Comparison of ENCODE assay signal across 8 cellular contexts in the genomic region with DNA sequence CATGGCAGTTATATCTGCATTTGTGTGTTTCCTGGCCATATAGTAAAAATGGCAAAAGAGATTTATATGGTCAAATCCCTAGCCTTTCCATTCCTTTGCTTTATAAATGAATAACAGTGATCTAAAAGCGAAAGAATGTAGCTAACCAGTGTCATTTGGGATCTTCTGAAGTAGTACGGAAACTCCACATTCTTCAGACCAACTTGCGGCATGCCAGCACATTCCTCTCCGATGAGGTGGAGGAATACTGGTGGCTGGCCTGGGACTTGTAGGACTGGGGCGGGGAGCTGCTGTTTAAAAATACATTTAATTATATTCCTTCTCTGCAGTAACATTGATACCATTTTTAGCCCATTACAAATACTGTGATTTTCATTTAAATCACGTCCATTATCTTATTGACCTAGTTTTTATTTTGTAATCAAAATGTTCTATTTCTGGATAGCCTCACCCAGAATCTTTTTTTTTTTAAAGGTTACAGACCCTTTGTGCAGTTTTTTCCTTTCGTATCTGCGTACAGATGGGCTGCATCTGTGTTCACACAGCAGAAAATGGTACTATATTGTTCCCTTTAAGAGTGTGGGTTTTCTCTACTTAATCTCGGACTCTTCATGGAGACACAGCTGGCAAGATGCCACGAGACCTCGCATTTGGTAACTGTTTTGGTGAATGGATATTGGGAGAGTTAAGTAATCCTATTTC.
A peak's percentile ranks its signal among the peaks of the same experiment; 100 is the strongest.
DNase-seq lines count a peak whose midpoint lies in the region; ATAC-seq, FAIRE-seq and TF ChIP-seq lines count a peak whose summit lies in the region.

No MANE protein-coding gene starts in this region.

- ATAC-seq in stimulated activated naive CD8-positive, alpha-beta T cell treated with anti-CD3 and anti-CD28 coated beads, Interleukin-15, Interleukin-2, amounts not matched to agents 100 U/mL and 50 U/mL, for 24 hours: no peak

- H3K4me1 ChIP-seq in cardiac muscle cell (ENCODE audit: low read depth) (peaks cover 25% of the 10 kb centered on the region), prostate gland (replicated peaks) (no peaks in the 10 kb centered on the region)

- peak overlapping the region; percentile 44 for H3K4me3 ChIP-seq in WI38 (ENCODE audit: low read depth, low read length)
- H3K4me3 ChIP-seq in cardiac muscle cell: no peak overlapping the region
- no peak overlapping the region for H3K4me3 ChIP-seq in prostate gland

- WGBS in prostate gland: 19% methylated on average over 11 of the region's 11 CpGs

- TF ChIP-seq POLR2A in prostate gland (IDR thresholded peaks at IDR 0.05): no peak

- peak; percentile 77 to 99 for DNase-seq in cardiac muscle cell (ENCODE audit: low read depth in 1 of 2, low spot score in 1 of 2)
- peak; percentile 76 for DNase-seq in prostate gland (ENCODE audit: low spot score)
- DNase-seq in DMS114 treated with DMSO at 0.1 percent for 48 hours (lab: John Stamatoyannopoulos, UW; ENCODE audit: unreplicated experiment): no peak
- DNase-seq in DMS79 (lab: John Stamatoyannopoulos, UW): no peak
- no peak for DNase-seq in D341Med (ENCODE audit: low spot score)
- no peak for DNase-seq in stimulated activated naive CD8-positive, alpha-beta T cell treated with anti-CD3 and anti-CD28 coated beads, Interleukin-15, Interleukin-2, amounts not matched to agents 100 U/mL and 50 U/mL, for 24 hours

- H3K36me3 ChIP-seq in cardiac muscle cell (no peaks in the 10 kb centered on the region), prostate gland (no peaks in the 10 kb centered on the region)

- H3K27ac ChIP-seq in cardiac muscle cell (peak overlapping the region; percentile 94), prostate gland (peak overlapping the region; percentile 52 to 73)

- no peak for TF ChIP-seq CTCF in WI38 (IDR thresholded peaks at IDR 0.05; ENCODE audit: low read depth, low read length)
- TF ChIP-seq CTCF in cardiac muscle cell (IDR thresholded peaks at IDR 0.05; ENCODE audit: low read depth, low read length): no peak
- no peak for TF ChIP-seq CTCF in prostate gland (IDR thresholded peaks at IDR 0.05)

- H3K9me3 ChIP-seq in cardiac muscle cell (ENCODE audit: low read depth) (no peaks in the 10 kb centered on the region), prostate gland (no peaks in the 10 kb centered on the region)

- peak; percentile 99 for FAIRE-seq in G401.6 (lab: Jason Lieb, UNC)

- no peaks in the 10 kb centered on the region for H3K27me3 ChIP-seq in cardiac muscle cell
- H3K27me3 ChIP-seq in prostate gland (replicated peaks; ENCODE audit: insufficient read depth): no peaks in the 10 kb centered on the region

- intact Hi-C loops in prostate gland (cut with DNase I): loop anchor here (2.0 kb wide), 1 partner anchor 18 kb away; no protein-coding TSS in a partner anchor

Comparison
In these comparisons a context has a peak if more than half of its experiments do, and no peak if none do; other contexts are left out.
1. DNase-seq: peak in cardiac muscle cell (2 of 2) and prostate gland (single experiment); none in DMS114 treated with DMSO at 0.1 percent for 48 hours (single experiment), DMS79 (single experiment), D341Med (single experiment) and stimulated activated naive CD8-positive, alpha-beta T cell treated with anti-CD3 and anti-CD28 coated beads, Interleukin-15, Interleukin-2, amounts not matched to agents 100 U/mL and 50 U/mL, for 24 hours (single experiment).